Comparison of ENCODE assay signal across 20 cellular contexts in the genomic region with DNA sequence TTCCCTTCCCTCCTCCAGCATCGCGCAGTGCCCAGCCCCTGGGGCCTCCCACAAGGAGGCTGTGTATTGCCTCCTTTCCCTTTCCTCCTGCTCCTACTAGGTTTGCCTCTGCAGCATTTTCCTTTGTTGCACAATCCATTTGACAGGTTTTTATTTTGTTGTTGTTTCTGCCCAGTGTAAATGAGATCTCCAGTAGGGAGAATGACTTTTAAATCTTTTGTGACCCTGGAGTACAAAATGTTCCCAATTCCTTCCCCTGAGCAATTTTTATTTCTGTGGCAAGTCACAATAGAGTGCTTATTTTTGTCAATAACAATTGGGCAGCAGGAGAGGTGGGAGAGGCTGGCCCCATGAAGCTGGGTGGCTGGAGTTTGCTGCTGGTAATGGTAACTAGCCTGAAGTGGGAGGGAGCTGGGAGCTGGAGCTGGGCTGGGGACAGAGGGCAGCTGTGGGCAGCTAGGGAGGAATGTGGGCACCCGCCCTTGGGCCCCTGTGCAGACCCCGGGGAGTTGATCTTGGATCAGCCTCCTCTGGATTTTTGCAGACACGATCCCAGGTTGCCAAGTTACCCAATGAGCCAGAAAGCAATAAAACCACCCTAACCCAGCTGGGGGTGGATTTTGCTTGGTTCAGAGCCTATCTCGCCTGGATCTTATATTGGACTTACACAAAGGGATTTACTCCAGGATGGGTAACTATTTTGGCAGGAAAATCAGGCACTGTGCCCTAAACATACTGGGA.
A peak's percentile ranks its signal among the peaks of the same experiment; 100 is the strongest.
DNase-seq lines count a peak whose midpoint lies in the region; ATAC-seq and TF ChIP-seq lines count a peak whose summit lies in the region.
"Had no signal": no experiment of that assay in that cellular context is flagged by ENCODE, and none has a peak within 500 bp of the region (broad histone marks: within the 10 kb centered on the region; RNA-seq: fewer than 3 reads in every experiment).

No MANE protein-coding gene starts in this region.

- H3K27ac ChIP-seq in VCaP: peak overlapping the region; percentile 96
- H3K27ac ChIP-seq in thoracic aorta: peak overlapping the region in 1 of 2 donors; percentile 6
- H3K27ac ChIP-seq: BLaER1 treated with 17β-estradiol and CSF1 and Interleukin-3, amounts not matched to agents 10 nM and 100 nM; brain microvascular endothelial cell; left lung; parathyroid adenoma had no signal

- H3K4me1 ChIP-seq in thoracic aorta (ENCODE audit: control insufficient read depth in 1 of 2, low read depth in 2 of 2): peaks cover 7 to 20% of the 10 kb centered on the region in 2 donors
- H3K4me1 ChIP-seq: BLaER1 treated with 17β-estradiol and CSF1 and Interleukin-3, amounts not matched to agents 10 nM and 100 nM; left lung; parathyroid adenoma had no signal

- no peak for TF ChIP-seq CTCF in VCaP (conservative IDR thresholded peaks at IDR 0.05)
- no peak for TF ChIP-seq CTCF in thoracic aorta (IDR thresholded peaks at IDR 0.05)

- no peaks in the 10 kb centered on the region for H3K36me3 ChIP-seq in thoracic aorta
- H3K36me3 ChIP-seq: BLaER1 treated with 17β-estradiol and CSF1 and Interleukin-3, amounts not matched to agents 10 nM and 100 nM; brain microvascular endothelial cell; left lung had no signal

- DNase-seq in NCI-H2196 (lab: John Stamatoyannopoulos, UW; ENCODE audit: unreplicated experiment) (peak; percentile 13), NCI-H2196 treated with DMSO at 0.1 percent for 48 hours (lab: John Stamatoyannopoulos, UW; ENCODE audit: unreplicated experiment) (no peak), left lobe of liver (ENCODE audit: low spot score) (no peak), thoracic aorta (ENCODE audit: low spot score) (no peak), T-helper 2 cell (no peak), HCEC 1CT (no peak)
- no peak for DNase-seq in stimulated activated CD4-positive, alpha-beta T cell treated with anti-CD3 and anti-CD28 coated beads, Interleukin-15, amount 100 ng/mL, for 24 hours
- DNase-seq: activated B cell treated with CpG ODN at 0.5 μM for 24 hours; activated CD8-positive, alpha-beta T cell treated with anti-CD3 and anti-CD28 coated beads, Interleukin-2, amount 10 ng/mL, durations not matched to agents 7 days and 5 days; activated T-cell treated with anti-CD3 and anti-CD28 coated beads, Interleukin-2, amount 50 U/mL, for 4 hours; brain microvascular endothelial cell; cortex of kidney; foreskin melanocyte; left lung; NCI-H187 treated with DMSO at 0.1 percent for 48 hours; T-cell had no signal

- no peak overlapping the region for H3K4me3 ChIP-seq in thoracic aorta
- H3K4me3 ChIP-seq: BLaER1 treated with 17β-estradiol and CSF1 and Interleukin-3, amounts not matched to agents 10 nM and 100 nM; left lung; smooth muscle cell had no signal

- H3K9me3 ChIP-seq in thoracic aorta: no peaks in the 10 kb centered on the region

- ATAC-seq in left lobe of liver: peak; percentile 42
- ATAC-seq in thoracic aorta (ENCODE audit: insufficient number of reproducible peaks, low FRiP score, low read depth): peak; percentile 67
- ATAC-seq: activated CD8-positive, alpha-beta T cell treated with anti-CD3 and anti-CD28 coated beads, Interleukin-2, amount 10 ng/mL, durations not matched to agents 7 days and 5 days; activated T-cell treated with anti-CD3 and anti-CD28 coated beads, Interleukin-2, amount 50 U/mL, for 4 hours; left lung; T-cell had no signal

- H3K27me3 ChIP-seq in thoracic aorta (replicated peaks; ENCODE audit: insufficient read depth): no peaks in the 10 kb centered on the region
- H3K27me3 ChIP-seq: BLaER1 treated with 17β-estradiol and CSF1 and Interleukin-3, amounts not matched to agents 10 nM and 100 nM; brain microvascular endothelial cell; left lung had no signal
